ENCODE assay signal across 19 cellular contexts in genomic region chr5:94672746-94673145, GRCh38.
"Had no signal": no experiment of that assay in that cellular context is flagged by ENCODE, and none has a peak within 500 bp of the region (broad histone marks: within the 10 kb centered on the region; RNA-seq: fewer than 3 reads in every experiment).

No MANE protein-coding gene starts in this region.

- FAIRE-seq: frontal cortex, islet of Langerhans had no signal

- DNase-seq: esophagus squamous epithelium; heart left ventricle; hippocampal formation; kidney glomerular epithelial cell; mammary epithelial cell; mucosa of descending colon; natural killer cell; posterior cingulate gyrus; stimulated activated CD4-positive, alpha-beta T cell treated with anti-CD3 and anti-CD28 coated beads, Interleukin-12 subunit alpha, Interleukin-12 subunit beta, amount 100 ng/mL, for 4 hours; stimulated activated CD4-positive, alpha-beta T cell treated with anti-CD3 and anti-CD28 coated beads, Interleukin-2, amount 100 ng/mL, for 48 hours; stimulated activated naive CD8-positive, alpha-beta T cell treated with anti-CD3 and anti-CD28 coated beads, Interleukin-15, Interleukin-2, amounts not matched to agents 100 U/mL and 50 U/mL, for 24 hours; tibial artery; upper lobe of left lung; uterus had no signal

- H3K27ac Mint-ChIP-seq: natural killer cell had no signal

- H3K4me1 Mint-ChIP-seq: natural killer cell, neural crest cell had no signal

- H3K9me3 Mint-ChIP-seq: natural killer cell, neural crest cell had no signal

- H3K4me3 ChIP-seq: esophagus squamous epithelium, heart left ventricle, mucosa of descending colon, skin epidermis, tibial artery, upper lobe of left lung, uterus had no signal

- ATAC-seq: heart left ventricle; mucosa of descending colon; natural killer cell; sciatic nerve; stimulated activated naive CD8-positive, alpha-beta T cell treated with anti-CD3 and anti-CD28 coated beads, Interleukin-15, Interleukin-2, amounts not matched to agents 100 U/mL and 50 U/mL, for 24 hours had no signal

- H3K36me3 ChIP-seq: uterus had no signal

- H3K4me3 Mint-ChIP-seq: natural killer cell, neural crest cell had no signal

- H3K27me3 ChIP-seq: esophagus squamous epithelium, heart left ventricle, tibial artery, upper lobe of left lung, uterus had no signal

- H3K4me1 ChIP-seq: esophagus squamous epithelium, tibial artery, upper lobe of left lung, uterus had no signal

- H3K27ac ChIP-seq: esophagus squamous epithelium, heart left ventricle, skin epidermis, tibial artery, upper lobe of left lung, uterus had no signal

- H3K9me3 ChIP-seq: esophagus squamous epithelium, heart left ventricle, mucosa of descending colon, tibial artery, upper lobe of left lung, uterus had no signal

- H3K36me3 Mint-ChIP-seq: natural killer cell had no signal
